In the genomic region with DNA sequence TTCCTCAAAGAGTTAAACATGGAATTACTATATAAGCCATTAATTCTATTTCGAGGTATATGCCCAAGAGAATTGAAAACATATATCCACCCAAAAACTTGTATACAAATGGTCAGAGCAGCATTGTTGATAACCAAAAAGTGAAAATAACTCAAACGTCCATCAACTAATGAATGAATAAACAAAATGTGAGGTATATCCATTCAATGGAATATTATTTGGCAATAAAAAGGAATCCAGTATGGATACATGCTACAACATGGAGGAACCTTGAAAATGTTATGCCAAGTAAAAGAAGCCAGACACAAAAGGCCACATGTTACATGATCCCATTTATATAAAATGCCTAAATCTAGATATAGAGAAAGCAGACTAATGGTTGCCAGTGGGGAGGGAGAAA, we compare ENCODE assay signal across 22 cellular contexts. TPM values are rescaled to one million over a fixed set of nuclear protein-coding genes. Genes with fewer than 3 reads are reported as not detected.
DNase-seq lines count a peak whose midpoint lies in the region; ATAC-seq, FAIRE-seq and TF ChIP-seq lines count a peak whose summit lies in the region.
"Had no signal": no experiment of that assay in that cellular context is flagged by ENCODE, and none has a peak within 500 bp of the region (broad histone marks: within the 10 kb centered on the region; RNA-seq: fewer than 3 reads in every experiment).

No MANE protein-coding gene starts in this region.

- H3K4me3 Mint-ChIP-seq in activated naive CD4-positive, alpha-beta T cell treated with anti-CD3 and anti-CD28 coated beads for 36 hours, result no peak overlapping the region
- H3K4me3 Mint-ChIP-seq in endothelial cell (ENCODE audit: unreplicated experiment), result no peak overlapping the region
- H3K4me3 Mint-ChIP-seq: CD4-positive, alpha-beta memory T cell had no signal

- intact Hi-C loops in activated naive CD4-positive, alpha-beta T cell treated with anti-CD3 and anti-CD28 coated beads for 36 hours (cut with micrococcal nuclease), result no loop called here

- H3K4me3 ChIP-seq in subcutaneous abdominal adipose tissue (ENCODE audit: low read depth in 1 of 5, low read length in 5 of 5), result no peak overlapping the region
- H3K4me3 ChIP-seq: A549 had no signal

- TF ChIP-seq CTCF in endothelial cell (IDR thresholded peaks at IDR 0.05; ENCODE audit: unreplicated experiment) (no peak), omental fat pad (IDR thresholded peaks at IDR 0.05) (no peak)

- H3K9me3 ChIP-seq in subcutaneous abdominal adipose tissue (ENCODE audit: control insufficient read depth in 5 of 5, low read length in 5 of 5), result no peaks in the 10 kb centered on the region
- H3K9me3 ChIP-seq: A549 had no signal

- peaks cover 29% of the 10 kb centered on the region for H3K4me1 Mint-ChIP-seq in activated naive CD4-positive, alpha-beta T cell treated with anti-CD3 and anti-CD28 coated beads for 36 hours (ENCODE audit: low read depth)
- peaks cover 37% of the 10 kb centered on the region for H3K4me1 Mint-ChIP-seq in endothelial cell (ENCODE audit: unreplicated experiment)

- peaks cover 0 to 40% (median 3%) of the 10 kb centered on the region in 5 donors for H3K4me1 ChIP-seq in subcutaneous abdominal adipose tissue (ENCODE audit: control insufficient read depth in 5 of 5, insufficient read depth in 5 of 5, low read length in 5 of 5)
- H3K4me1 ChIP-seq: A549 had no signal

- ATAC-seq in activated naive CD4-positive, alpha-beta T cell treated with anti-CD3 and anti-CD28 coated beads, Interleukin-2, amount 50 U/mL, for 72 hours, result no peak
- no peak for ATAC-seq in omental fat pad (ENCODE audit: low FRiP score)
- ATAC-seq: A549, HCT116 had no signal

- peak overlapping the region; percentile 63 for H3K27ac ChIP-seq in subcutaneous abdominal adipose tissue (ENCODE audit: low read depth, low read length)
- H3K27ac ChIP-seq: A549 had no signal

- peaks cover 82% of the 10 kb centered on the region for H3K36me3 Mint-ChIP-seq in activated naive CD4-positive, alpha-beta T cell treated with anti-CD3 and anti-CD28 coated beads for 36 hours (ENCODE audit: low read depth)
- H3K36me3 Mint-ChIP-seq in activated naive CD4-positive, alpha-beta T cell treated with anti-CD3 and anti-CD28 coated beads, Interleukin-2, amount 50 U/mL, for 72 hours, result peaks cover 40 to 68% of the 10 kb centered on the region in 2 donors
- peaks cover 16% of the 10 kb centered on the region for H3K36me3 Mint-ChIP-seq in endothelial cell (ENCODE audit: low read depth, unreplicated experiment)

- CTCF ChIA-PET in activated naive CD4-positive, alpha-beta T cell treated with anti-CD3 and anti-CD28 coated beads for 36 hours (lab: Charles Lee), result no interaction called here

- no peaks in the 10 kb centered on the region for H3K27me3 Mint-ChIP-seq in activated naive CD4-positive, alpha-beta T cell treated with anti-CD3 and anti-CD28 coated beads for 36 hours (ENCODE audit: low read depth)
- no peaks in the 10 kb centered on the region for H3K27me3 Mint-ChIP-seq in endothelial cell (ENCODE audit: unreplicated experiment)
- H3K27me3 Mint-ChIP-seq: CD4-positive, alpha-beta memory T cell had no signal

- peaks cover 15 to 76% (median 45%) of the 10 kb centered on the region in 5 donors for H3K36me3 ChIP-seq in subcutaneous abdominal adipose tissue (ENCODE audit: control insufficient read depth in 5 of 5, insufficient read depth in 5 of 5, low read length in 5 of 5)

- no peak for DNase-seq in activated naive CD4-positive, alpha-beta T cell treated with anti-CD3 and anti-CD28 coated beads for 36 hours
- DNase-seq in activated naive CD4-positive, alpha-beta T cell treated with anti-CD3 and anti-CD28 coated beads, Interleukin-2, amount 50 U/mL, for 72 hours (ENCODE audit: low spot score in 2 of 2), result no peak
- no peak for DNase-seq in GM18507 (ENCODE audit: extremely low spot score, insufficient read length, low read depth)
- DNase-seq in endothelial cell (ENCODE audit: low spot score), result no peak
- DNase-seq in activated CD4-positive, CD25-positive, alpha-beta regulatory T cell treated with anti-CD3 and anti-CD28 coated beads, Interleukin-2, amount 50 U/mL, for 72 hours, result no peak
- no peak for DNase-seq in globus pallidus (ENCODE audit: low spot score)
- DNase-seq in omental fat pad (ENCODE audit: low spot score), result no peak
- DNase-seq: C1 segment of cervical spinal cord; CD4-positive, alpha-beta memory T cell; COR-L47; NCI-H1048; NCI-H1417; NCI-H1694; NCI-H2029 treated with DMSO at 0.1 percent for 48 hours; NCI-H446 treated with DMSO at 0.1 percent for 48 hours; NCI-H526; RPMI8226; SHP77 had no signal

- peak overlapping the region; percentile 4 for H3K27ac Mint-ChIP-seq in activated naive CD4-positive, alpha-beta T cell treated with anti-CD3 and anti-CD28 coated beads for 36 hours
- H3K27ac Mint-ChIP-seq in activated naive CD4-positive, alpha-beta T cell treated with anti-CD3 and anti-CD28 coated beads, Interleukin-2, amount 50 U/mL, for 72 hours, result no peak overlapping the region
- H3K27ac Mint-ChIP-seq in endothelial cell (ENCODE audit: unreplicated experiment), result peak overlapping the region; percentile 100

- no peaks in the 10 kb centered on the region for H3K27me3 ChIP-seq in subcutaneous abdominal adipose tissue (ENCODE audit: control insufficient read depth in 5 of 5, insufficient read depth in 4 of 5, low read length in 5 of 5)

- no peak overlapping the region for H3K9ac ChIP-seq in subcutaneous abdominal adipose tissue (ENCODE audit: low read length in 5 of 5)

- H3K9me3 Mint-ChIP-seq in activated naive CD4-positive, alpha-beta T cell treated with anti-CD3 and anti-CD28 coated beads for 36 hours, result no peaks in the 10 kb centered on the region
- no peaks in the 10 kb centered on the region for H3K9me3 Mint-ChIP-seq in activated naive CD4-positive, alpha-beta T cell treated with anti-CD3 and anti-CD28 coated beads, Interleukin-2, amount 50 U/mL, for 72 hours
- H3K9me3 Mint-ChIP-seq in endothelial cell (ENCODE audit: unreplicated experiment), result no peaks in the 10 kb centered on the region
- H3K9me3 Mint-ChIP-seq: CD4-positive, alpha-beta memory T cell had no signal

- FAIRE-seq in GM18507 (lab: Jason Lieb, UNC), result peak; percentile 26
- FAIRE-seq: A549, H1 had no signal

RNA-seq across cellular contexts. Expression of gene WDR25, which starts 17.2 kb away (rescaled TPM):
- total RNA-seq in activated naive CD4-positive, alpha-beta T cell treated with anti-CD3 and anti-CD28 coated beads for 36 hours, result 1 to 10 TPM; 6.0 to 6.6 TPM
- 1 to 10 TPM; 3.6 to 7.4 TPM for total RNA-seq in activated naive CD4-positive, alpha-beta T cell treated with anti-CD3 and anti-CD28 coated beads, Interleukin-2, amount 50 U/mL, for 72 hours
- total RNA-seq in endothelial cell (ENCODE audit: unreplicated experiment) (14.2 TPM), omental fat pad (10 to 100 TPM in 3 of 4 donors, 1 to 10 TPM in 1; 8.6 to 11.2 (median 10.3) TPM)

RNA-seq across cellular contexts. Expression of gene SLC25A47, which starts 36.0 kb away (rescaled TPM):
- total RNA-seq in activated naive CD4-positive, alpha-beta T cell treated with anti-CD3 and anti-CD28 coated beads for 36 hours, result not detected
- total RNA-seq in activated naive CD4-positive, alpha-beta T cell treated with anti-CD3 and anti-CD28 coated beads, Interleukin-2, amount 50 U/mL, for 72 hours, result under 1 TPM in 1 of 2 donors, not detected in 1; 0.23 TPM
- total RNA-seq in endothelial cell (ENCODE audit: unreplicated experiment) (not detected), omental fat pad (under 1 TPM in 1 of 4 donors, not detected in 3; 0.37 TPM)
- total RNA-seq: CD4-positive, alpha-beta memory T cell; H1 had no signal

RNA-seq across cellular contexts. Expression of gene SLC25A29, which starts 52.9 kb away (rescaled TPM):
- 1 to 10 TPM; 8.9 to 9.8 TPM for total RNA-seq in activated naive CD4-positive, alpha-beta T cell treated with anti-CD3 and anti-CD28 coated beads for 36 hours
- 1 to 10 TPM; 8.5 to 8.9 TPM for total RNA-seq in activated naive CD4-positive, alpha-beta T cell treated with anti-CD3 and anti-CD28 coated beads, Interleukin-2, amount 50 U/mL, for 72 hours
- 165 TPM for total RNA-seq in endothelial cell (ENCODE audit: unreplicated experiment)
- 10 to 100 TPM; 29.7 to 72.2 (median 50.2) TPM for total RNA-seq in omental fat pad

Comparison
In these comparisons a context has a peak if more than half of its experiments do, and no peak if none do; other contexts are left out.
1. H3K27ac Mint-ChIP-seq: peak in activated naive CD4-positive, alpha-beta T cell treated with anti-CD3 and anti-CD28 coated beads for 36 hours (single experiment) and endothelial cell (single experiment); none in activated naive CD4-positive, alpha-beta T cell treated with anti-CD3 and anti-CD28 coated beads, Interleukin-2, amount 50 U/mL, for 72 hours (0 of 2).